In genomic region chr9:85036503-85036902, GRCh38 we compare ENCODE assay signal across 25 cellular contexts.
DNase-seq lines count a peak whose midpoint lies in the region; ATAC-seq and TF ChIP-seq lines count a peak whose summit lies in the region.
"Had no signal": no experiment of that assay in that cellular context is flagged by ENCODE, and none has a peak within 500 bp of the region (broad histone marks: within the 10 kb centered on the region; RNA-seq: fewer than 3 reads in every experiment).

No MANE protein-coding gene starts in this region.

- CTCF ChIA-PET in activated CD4-positive, alpha-beta memory T cell treated with anti-CD3 and anti-CD28 coated beads for 36 hours (lab: Charles Lee), result no interaction called here

- peaks cover 0 to 5% (median 2%) of the 10 kb centered on the region in 4 donors for H3K4me1 ChIP-seq in esophagus muscularis mucosa
- H3K4me1 ChIP-seq in ascending aorta, result no peaks in the 10 kb centered on the region
- H3K4me1 ChIP-seq in sigmoid colon, result no peaks in the 10 kb centered on the region
- H3K4me1 ChIP-seq: BE2C had no signal

- no peak overlapping the region for H3K27ac Mint-ChIP-seq in activated CD4-positive, alpha-beta memory T cell treated with anti-CD3 and anti-CD28 coated beads for 36 hours
- H3K27ac Mint-ChIP-seq: CD14-positive monocyte; CD4-positive, alpha-beta memory T cell; CD4-positive, CD25-positive, alpha-beta regulatory T cell; CD8-positive, alpha-beta memory T cell had no signal

- no peaks in the 10 kb centered on the region for H3K4me1 Mint-ChIP-seq in activated CD4-positive, alpha-beta memory T cell treated with anti-CD3 and anti-CD28 coated beads for 36 hours (ENCODE audit: low read depth)
- H3K4me1 Mint-ChIP-seq: CD14-positive monocyte; CD4-positive, alpha-beta memory T cell; CD4-positive, CD25-positive, alpha-beta regulatory T cell; CD8-positive, alpha-beta memory T cell had no signal

- TF ChIP-seq POLR2A in esophagus muscularis mucosa (IDR thresholded peaks at IDR 0.05; ENCODE audit: low read depth) (no peak), sigmoid colon (IDR thresholded peaks at IDR 0.05) (no peak)

- intact Hi-C loops in esophagus muscularis mucosa (cut with DNase I) (no loop called here), left colon (cut with DNase I, micrococcal nuclease) (no loop called here), ascending aorta (cut with DNase I) (no loop called here), sigmoid colon (cut with DNase I) (no loop called here)
- intact Hi-C loops in activated CD4-positive, alpha-beta memory T cell treated with anti-CD3 and anti-CD28 coated beads for 36 hours (cut with micrococcal nuclease), result no loop called here

- H3K4me3 ChIP-seq in esophagus muscularis mucosa (no peak overlapping the region), ascending aorta (no peak overlapping the region), sigmoid colon (no peak overlapping the region)
- H3K4me3 ChIP-seq: BLaER1, GM12878 had no signal

- DNase-seq in esophagus muscularis mucosa (ENCODE audit: extremely low spot score), result peak; percentile 53
- DNase-seq in left colon, result peak in 1 of 2 donors; percentile 6
- DNase-seq in ascending aorta (ENCODE audit: low spot score in 2 of 2), result no peak
- no peak for DNase-seq in sigmoid colon
- no peak for DNase-seq in central memory CD4-positive, alpha-beta T cell
- no peak for DNase-seq in activated CD4-positive, alpha-beta memory T cell treated with anti-CD3 and anti-CD28 coated beads for 36 hours
- DNase-seq: 8988T; ACHN; BE2C; C1 segment of cervical spinal cord; CD4-positive, alpha-beta memory T cell; CD4-positive, CD25-positive, alpha-beta regulatory T cell; CD8-positive, alpha-beta memory T cell; COR-L47; DMS 273 treated with DMSO at 0.1 percent for 48 hours; DMS153; DMS53; DMS79; DND-41; EL; GDM1 had no signal

- H3K9me3 Mint-ChIP-seq in activated CD4-positive, alpha-beta memory T cell treated with anti-CD3 and anti-CD28 coated beads for 36 hours, result no peaks in the 10 kb centered on the region

- no peaks in the 10 kb centered on the region for H3K36me3 Mint-ChIP-seq in activated CD4-positive, alpha-beta memory T cell treated with anti-CD3 and anti-CD28 coated beads for 36 hours
- H3K36me3 Mint-ChIP-seq: CD14-positive monocyte; CD4-positive, alpha-beta memory T cell; CD4-positive, CD25-positive, alpha-beta regulatory T cell; CD8-positive, alpha-beta memory T cell had no signal

- ATAC-seq in left colon, result peak; percentile 99
- ATAC-seq: GM12878 had no signal

- no peak overlapping the region for H3K4me3 Mint-ChIP-seq in activated CD4-positive, alpha-beta memory T cell treated with anti-CD3 and anti-CD28 coated beads for 36 hours
- H3K4me3 Mint-ChIP-seq: CD14-positive monocyte; CD4-positive, alpha-beta memory T cell; CD4-positive, CD25-positive, alpha-beta regulatory T cell; CD8-positive, alpha-beta memory T cell had no signal

- no peak overlapping the region for H3K27ac ChIP-seq in esophagus muscularis mucosa (replicated peaks in 1 of 4)
- H3K27ac ChIP-seq in temporal lobe (ENCODE audit: low read depth, low read length), result peak overlapping the region; percentile 50
- H3K27ac ChIP-seq in ascending aorta, result no peak overlapping the region
- H3K27ac ChIP-seq in sigmoid colon, result no peak overlapping the region
- H3K27ac ChIP-seq: BLaER1 had no signal

- no peaks in the 10 kb centered on the region for H3K36me3 ChIP-seq in esophagus muscularis mucosa
- H3K36me3 ChIP-seq in ascending aorta, result no peaks in the 10 kb centered on the region
- H3K36me3 ChIP-seq in sigmoid colon, result no peaks in the 10 kb centered on the region
- H3K36me3 ChIP-seq: BE2C, BLaER1 had no signal

- 100% methylated on average over 1 of the region's 2 CpGs for WGBS in esophagus muscularis mucosa
- 17 to 32% methylated on average over 2 of the region's 2 CpGs for WGBS in sigmoid colon, 2 donors

- TF ChIP-seq EP300 in esophagus muscularis mucosa (IDR thresholded peaks at IDR 0.05) (no peak), sigmoid colon (IDR thresholded peaks at IDR 0.05) (no peak)

- peaks cover 0 to 5% (median 1%) of the 10 kb centered on the region in 4 donors for H3K9me3 ChIP-seq in esophagus muscularis mucosa
- H3K9me3 ChIP-seq in ascending aorta, result no peaks in the 10 kb centered on the region
- no peaks in the 10 kb centered on the region for H3K9me3 ChIP-seq in sigmoid colon
- H3K9me3 ChIP-seq: BE2C, BLaER1 had no signal

- peaks cover 0 to 35% (median 0%) of the 10 kb centered on the region in 4 donors for H3K27me3 ChIP-seq in esophagus muscularis mucosa
- H3K27me3 ChIP-seq in ascending aorta, result no peaks in the 10 kb centered on the region
- peaks cover 0 to 5% (median 0%) of the 10 kb centered on the region in 3 donors for H3K27me3 ChIP-seq in sigmoid colon
- H3K27me3 ChIP-seq: BE2C, BLaER1 had no signal

- H3K27me3 Mint-ChIP-seq in activated CD4-positive, alpha-beta memory T cell treated with anti-CD3 and anti-CD28 coated beads for 36 hours, result peaks cover 4% of the 10 kb centered on the region
- H3K27me3 Mint-ChIP-seq: CD4-positive, CD25-positive, alpha-beta regulatory T cell; CD8-positive, alpha-beta memory T cell had no signal

- TF ChIP-seq CTCF in esophagus muscularis mucosa (IDR thresholded peaks at IDR 0.05) (no peak), ascending aorta (IDR thresholded peaks at IDR 0.05) (no peak), sigmoid colon (IDR thresholded peaks at IDR 0.05) (no peak)

- POLR2A ChIA-PET in activated CD4-positive, alpha-beta memory T cell treated with anti-CD3 and anti-CD28 coated beads for 36 hours (lab: Charles Lee), result no interaction called here
